ENCODE assay signal across 24 cellular contexts in the genomic region with DNA sequence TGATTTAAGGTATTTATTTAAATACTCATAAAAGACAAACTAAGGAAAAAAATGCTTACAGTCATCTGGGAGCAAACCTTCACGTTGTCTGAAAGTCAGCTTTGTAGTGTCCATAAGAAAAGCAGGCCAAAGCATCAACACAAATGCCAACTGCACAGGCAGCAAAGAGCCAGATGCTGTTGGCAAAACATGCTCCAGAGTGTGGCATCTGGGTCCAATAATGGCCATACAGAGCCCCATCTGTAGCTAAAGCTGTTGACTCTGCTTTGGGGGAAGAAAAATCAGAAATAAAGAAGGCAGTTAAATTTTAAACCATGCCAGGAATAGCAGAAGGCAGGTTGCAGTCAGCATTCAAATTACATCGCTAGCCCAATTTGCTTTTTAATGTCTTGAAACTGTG.
"Had no signal": no experiment of that assay in that cellular context is flagged by ENCODE, and none has a peak within 500 bp of the region (broad histone marks: within the 10 kb centered on the region; RNA-seq: fewer than 3 reads in every experiment).

No MANE protein-coding gene starts in this region.

- H3K27ac ChIP-seq: cardiac muscle cell, neutrophil, parathyroid adenoma, stomach, testis had no signal

- H3K36me3 ChIP-seq: cardiac muscle cell, neutrophil, stomach had no signal

- DNase-seq: activated CD4-positive, alpha-beta memory T cell treated with anti-CD3 and anti-CD28 coated beads, Interleukin-2, amount 10 ng/mL, durations not matched to agents 7 days and 5 days; activated CD4-positive, alpha-beta T cell treated with anti-CD3 and anti-CD28 coated beads for 48 hours; activated CD4-positive, CD25-positive, alpha-beta regulatory T cell; activated CD8-positive, alpha-beta memory T cell treated with anti-CD3 and anti-CD28 coated beads, Interleukin-2, amount 10 ng/mL, durations not matched to agents 7 days and 5 days; activated naive CD4-positive, alpha-beta T cell; activated naive CD8-positive, alpha-beta T cell treated with anti-CD3 and anti-CD28 coated beads, Interleukin-2, amount 10 ng/mL, durations not matched to agents 7 days and 5 days; activated T-cell treated with anti-CD3 and anti-CD28 coated beads, Interleukin-2, amount 50 U/mL, for 1 hour; amygdala; effector CD8-positive, alpha-beta T cell; mesendoderm; naive thymus-derived CD8-positive, alpha-beta T cell; stimulated activated CD4-positive, alpha-beta T cell treated with anti-CD3 and anti-CD28 coated beads, Interleukin-4, amount 100 ng/mL, for 24 hours; stomach; T1000; testis had no signal

- H3K4me1 ChIP-seq: parathyroid adenoma, stomach, testis had no signal

- H3K9me3 ChIP-seq: neutrophil, testis had no signal

- H3K4me3 Mint-ChIP-seq: activated CD4-positive, alpha-beta memory T cell treated with anti-CD3 and anti-CD28 coated beads, Interleukin-2, amount 10 ng/mL, durations not matched to agents 7 days and 5 days; activated CD8-positive, alpha-beta memory T cell treated with anti-CD3 and anti-CD28 coated beads, Interleukin-2, amount 10 ng/mL, durations not matched to agents 7 days and 5 days; activated naive CD8-positive, alpha-beta T cell treated with anti-CD3 and anti-CD28 coated beads, Interleukin-2, amount 10 ng/mL, durations not matched to agents 7 days and 5 days; activated T-helper 17 cell treated with anti-CD3 and anti-CD28 coated beads, Interleukin-2, amount 50 U/mL, for 72 hours; dendritic cell treated with granulocyte-macrophage colony-stimulating factor and Interleukin-4, amounts not matched to agents 40 ng/mL and 50 ng/mL, for 4 days; naive thymus-derived CD8-positive, alpha-beta T cell; stimulated activated effector memory CD8-positive, alpha-beta T cell treated with anti-CD3 and anti-CD28 coated beads, Interleukin-12 subunit alpha, Interleukin-12 subunit beta, amount 100 ng/mL, for 72 hours; type B pancreatic cell had no signal

- H3K27me3 Mint-ChIP-seq: activated CD4-positive, alpha-beta memory T cell treated with anti-CD3 and anti-CD28 coated beads, Interleukin-2, amount 10 ng/mL, durations not matched to agents 7 days and 5 days; activated CD8-positive, alpha-beta memory T cell treated with anti-CD3 and anti-CD28 coated beads, Interleukin-2, amount 10 ng/mL, durations not matched to agents 7 days and 5 days; activated naive CD8-positive, alpha-beta T cell treated with anti-CD3 and anti-CD28 coated beads, Interleukin-2, amount 10 ng/mL, durations not matched to agents 7 days and 5 days; activated T-helper 17 cell treated with anti-CD3 and anti-CD28 coated beads, Interleukin-2, amount 50 U/mL, for 72 hours; dendritic cell treated with granulocyte-macrophage colony-stimulating factor and Interleukin-4, amounts not matched to agents 40 ng/mL and 50 ng/mL, for 4 days; naive thymus-derived CD8-positive, alpha-beta T cell; type B pancreatic cell had no signal

- ATAC-seq: activated CD8-positive, alpha-beta memory T cell treated with anti-CD3 and anti-CD28 coated beads, Interleukin-2, amount 10 ng/mL, durations not matched to agents 7 days and 5 days; activated T-helper 17 cell treated with anti-CD3 and anti-CD28 coated beads, Interleukin-2, amount 50 U/mL, for 72 hours; esophagus mucosa; naive thymus-derived CD8-positive, alpha-beta T cell; sciatic nerve; stimulated activated effector memory CD8-positive, alpha-beta T cell treated with anti-CD3 and anti-CD28 coated beads, Interleukin-12 subunit alpha, Interleukin-12 subunit beta, amount 100 ng/mL, for 72 hours had no signal

- H3K36me3 Mint-ChIP-seq: activated CD8-positive, alpha-beta memory T cell treated with anti-CD3 and anti-CD28 coated beads, Interleukin-2, amount 10 ng/mL, durations not matched to agents 7 days and 5 days; activated naive CD8-positive, alpha-beta T cell treated with anti-CD3 and anti-CD28 coated beads, Interleukin-2, amount 10 ng/mL, durations not matched to agents 7 days and 5 days; naive thymus-derived CD8-positive, alpha-beta T cell; stimulated activated effector memory CD8-positive, alpha-beta T cell treated with anti-CD3 and anti-CD28 coated beads, Interleukin-12 subunit alpha, Interleukin-12 subunit beta, amount 100 ng/mL, for 72 hours; type B pancreatic cell had no signal

- H3K27me3 ChIP-seq: cardiac muscle cell, neutrophil, stomach, testis had no signal

- H2AFZ ChIP-seq: parathyroid adenoma had no signal

- H3K27ac Mint-ChIP-seq: activated CD4-positive, alpha-beta memory T cell treated with anti-CD3 and anti-CD28 coated beads, Interleukin-2, amount 10 ng/mL, durations not matched to agents 7 days and 5 days; activated CD8-positive, alpha-beta memory T cell treated with anti-CD3 and anti-CD28 coated beads, Interleukin-2, amount 10 ng/mL, durations not matched to agents 7 days and 5 days; activated naive CD8-positive, alpha-beta T cell treated with anti-CD3 and anti-CD28 coated beads, Interleukin-2, amount 10 ng/mL, durations not matched to agents 7 days and 5 days; activated T-helper 17 cell treated with anti-CD3 and anti-CD28 coated beads, Interleukin-2, amount 50 U/mL, for 72 hours; dendritic cell treated with granulocyte-macrophage colony-stimulating factor and Interleukin-4, amounts not matched to agents 40 ng/mL and 50 ng/mL, for 4 days; stimulated activated effector memory CD8-positive, alpha-beta T cell treated with anti-CD3 and anti-CD28 coated beads, Interleukin-12 subunit alpha, Interleukin-12 subunit beta, amount 100 ng/mL, for 72 hours; type B pancreatic cell had no signal

- H3K79me2 ChIP-seq: parathyroid adenoma had no signal

- H3K9me3 Mint-ChIP-seq: activated CD4-positive, alpha-beta memory T cell treated with anti-CD3 and anti-CD28 coated beads, Interleukin-2, amount 10 ng/mL, durations not matched to agents 7 days and 5 days; activated naive CD8-positive, alpha-beta T cell treated with anti-CD3 and anti-CD28 coated beads, Interleukin-2, amount 10 ng/mL, durations not matched to agents 7 days and 5 days; type B pancreatic cell had no signal

- H3K4me1 Mint-ChIP-seq: activated CD4-positive, alpha-beta memory T cell treated with anti-CD3 and anti-CD28 coated beads, Interleukin-2, amount 10 ng/mL, durations not matched to agents 7 days and 5 days; activated CD8-positive, alpha-beta memory T cell treated with anti-CD3 and anti-CD28 coated beads, Interleukin-2, amount 10 ng/mL, durations not matched to agents 7 days and 5 days; activated naive CD8-positive, alpha-beta T cell treated with anti-CD3 and anti-CD28 coated beads, Interleukin-2, amount 10 ng/mL, durations not matched to agents 7 days and 5 days; activated T-helper 17 cell treated with anti-CD3 and anti-CD28 coated beads, Interleukin-2, amount 50 U/mL, for 72 hours; naive thymus-derived CD8-positive, alpha-beta T cell; stimulated activated effector memory CD8-positive, alpha-beta T cell treated with anti-CD3 and anti-CD28 coated beads, Interleukin-12 subunit alpha, Interleukin-12 subunit beta, amount 100 ng/mL, for 72 hours had no signal

- H3K9ac ChIP-seq: parathyroid adenoma had no signal

- H3K4me3 ChIP-seq: cardiac muscle cell, stomach, testis had no signal
